In the genomic region with DNA sequence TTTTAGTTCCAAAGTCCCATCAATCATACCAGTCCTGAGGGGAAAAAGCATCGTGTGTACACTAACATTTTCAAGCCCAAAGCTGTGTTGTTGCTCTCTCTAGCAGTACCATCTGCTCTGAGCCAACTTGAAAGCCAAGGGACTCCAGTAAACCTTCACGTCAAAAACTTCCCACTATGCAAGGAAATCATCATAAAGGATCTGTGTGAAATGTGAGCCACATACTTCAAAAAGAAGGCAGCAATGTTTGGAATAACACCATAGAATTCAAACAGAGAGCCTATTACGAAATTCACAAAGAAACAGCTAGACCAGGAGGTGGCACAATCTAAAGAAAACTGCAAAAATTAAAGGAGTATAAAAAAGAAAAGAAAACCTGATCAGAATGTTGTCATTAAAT, we compare ENCODE assay signal across 1 cellular context.
TF ChIP-seq lines count a peak whose summit lies in the region.

No MANE protein-coding gene starts in this region.

TF ChIP-seq in Ishikawa, 13 proteins besides CTCF, POLR2A, EP300 and RAD21 (continued from another document):
- TF ChIP-seq, protein P1, sequence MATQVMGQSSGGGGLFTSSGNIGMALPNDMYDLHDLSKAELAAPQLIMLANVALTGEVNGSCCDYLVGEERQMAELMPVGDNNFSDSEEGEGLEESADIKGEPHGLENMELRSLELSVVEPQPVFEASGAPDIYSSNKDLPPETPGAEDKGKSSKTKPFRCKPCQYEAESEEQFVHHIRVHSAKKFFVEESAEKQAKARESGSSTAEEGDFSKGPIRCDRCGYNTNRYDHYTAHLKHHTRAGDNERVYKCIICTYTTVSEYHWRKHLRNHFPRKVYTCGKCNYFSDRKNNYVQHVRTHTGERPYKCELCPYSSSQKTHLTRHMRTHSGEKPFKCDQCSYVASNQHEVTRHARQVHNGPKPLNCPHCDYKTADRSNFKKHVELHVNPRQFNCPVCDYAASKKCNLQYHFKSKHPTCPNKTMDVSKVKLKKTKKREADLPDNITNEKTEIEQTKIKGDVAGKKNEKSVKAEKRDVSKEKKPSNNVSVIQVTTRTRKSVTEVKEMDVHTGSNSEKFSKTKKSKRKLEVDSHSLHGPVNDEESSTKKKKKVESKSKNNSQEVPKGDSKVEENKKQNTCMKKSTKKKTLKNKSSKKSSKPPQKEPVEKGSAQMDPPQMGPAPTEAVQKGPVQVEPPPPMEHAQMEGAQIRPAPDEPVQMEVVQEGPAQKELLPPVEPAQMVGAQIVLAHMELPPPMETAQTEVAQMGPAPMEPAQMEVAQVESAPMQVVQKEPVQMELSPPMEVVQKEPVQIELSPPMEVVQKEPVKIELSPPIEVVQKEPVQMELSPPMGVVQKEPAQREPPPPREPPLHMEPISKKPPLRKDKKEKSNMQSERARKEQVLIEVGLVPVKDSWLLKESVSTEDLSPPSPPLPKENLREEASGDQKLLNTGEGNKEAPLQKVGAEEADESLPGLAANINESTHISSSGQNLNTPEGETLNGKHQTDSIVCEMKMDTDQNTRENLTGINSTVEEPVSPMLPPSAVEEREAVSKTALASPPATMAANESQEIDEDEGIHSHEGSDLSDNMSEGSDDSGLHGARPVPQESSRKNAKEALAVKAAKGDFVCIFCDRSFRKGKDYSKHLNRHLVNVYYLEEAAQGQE (IDR thresholded peaks at IDR 0.05; ENCODE audit: low read depth): no peak
TF ChIP-seq in Ishikawa: peak in this region for 1.
